Comparison of ENCODE assay signal across 14 cellular contexts in the genomic region with DNA sequence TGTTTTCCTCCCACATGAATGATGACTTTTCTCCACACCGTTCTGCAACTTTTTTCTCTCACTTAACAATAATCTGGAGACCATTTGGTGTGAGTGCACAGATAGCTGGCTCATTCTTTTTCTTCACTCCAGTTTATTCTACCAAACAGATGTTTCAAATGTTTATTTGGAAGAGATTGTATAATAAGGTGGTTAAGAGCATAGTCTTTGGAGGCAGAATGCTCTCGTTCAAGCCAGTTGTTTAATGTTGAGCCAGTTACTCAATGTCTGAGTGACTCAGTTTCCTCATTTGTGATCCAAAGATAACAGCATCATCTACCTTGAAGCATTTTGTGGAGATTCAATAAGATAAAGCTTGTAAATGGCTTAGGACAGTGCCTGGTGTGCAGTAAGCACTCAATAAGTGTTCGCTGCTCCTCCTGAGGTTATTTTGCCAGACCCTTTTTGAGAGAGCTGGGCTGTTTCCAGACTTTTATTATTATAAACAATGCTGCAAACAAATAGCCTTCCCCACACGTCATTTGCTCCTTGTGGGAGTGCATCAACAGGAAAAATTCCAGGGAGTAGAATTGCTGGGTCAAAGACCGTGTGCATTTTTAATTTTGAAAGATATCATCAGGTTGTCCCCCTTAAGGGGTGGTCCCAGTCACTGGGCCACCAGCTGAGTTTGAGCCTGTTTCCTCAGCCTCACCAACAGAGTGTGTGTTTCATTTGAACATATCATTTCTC.
"Had no signal": no experiment of that assay in that cellular context is flagged by ENCODE, and none has a peak within 500 bp of the region (broad histone marks: within the 10 kb centered on the region; RNA-seq: fewer than 3 reads in every experiment).

No MANE protein-coding gene starts in this region.

- H3K4me3 Mint-ChIP-seq: activated naive CD8-positive, alpha-beta T cell treated with anti-CD3 and anti-CD28 coated beads for 36 hours; naive thymus-derived CD4-positive, alpha-beta T cell; stimulated activated effector memory CD8-positive, alpha-beta T cell treated with anti-CD3 and anti-CD28 coated beads, Interleukin-12 subunit alpha, Interleukin-12 subunit beta, amount 100 ng/mL, for 72 hours had no signal

- ATAC-seq: activated CD4-positive, CD25-positive, alpha-beta regulatory T cell treated with anti-CD3 and anti-CD28 coated beads, Interleukin-2, amount 50 U/mL, for 24 hours; left cardiac atrium; naive thymus-derived CD4-positive, alpha-beta T cell; stimulated activated effector memory CD8-positive, alpha-beta T cell treated with anti-CD3 and anti-CD28 coated beads, Interleukin-12 subunit alpha, Interleukin-12 subunit beta, amount 100 ng/mL, for 72 hours had no signal

- H3K36me3 ChIP-seq: esophagus squamous epithelium, neutrophil, thyroid gland had no signal

- DNase-seq: activated CD4-positive, alpha-beta T cell treated with anti-CD3 and anti-CD28 coated beads, Interleukin-2, amount 50 U/mL, for 48 hours; activated gamma-delta T cell treated with Interleukin-2 at 50 U/mL for 16 hours; activated naive CD8-positive, alpha-beta T cell treated with anti-CD3 and anti-CD28 coated beads for 36 hours; activated T-cell treated with anti-CD3 and anti-CD28 coated beads, Interleukin-2, amount 50 U/mL, for 48 hours; esophagus squamous epithelium; glutamatergic neuron; left cardiac atrium; naive thymus-derived CD4-positive, alpha-beta T cell; thyroid gland had no signal

- H3K4me1 Mint-ChIP-seq: activated naive CD8-positive, alpha-beta T cell treated with anti-CD3 and anti-CD28 coated beads for 36 hours had no signal

- H3K36me3 Mint-ChIP-seq: activated naive CD8-positive, alpha-beta T cell treated with anti-CD3 and anti-CD28 coated beads for 36 hours; naive thymus-derived CD4-positive, alpha-beta T cell; stimulated activated effector memory CD8-positive, alpha-beta T cell treated with anti-CD3 and anti-CD28 coated beads, Interleukin-12 subunit alpha, Interleukin-12 subunit beta, amount 100 ng/mL, for 72 hours had no signal

- H3K4me3 ChIP-seq: esophagus squamous epithelium, lung, skin epidermis, thyroid gland had no signal

- H3K9me3 ChIP-seq: esophagus squamous epithelium, neutrophil, thyroid gland had no signal

- H3K27ac ChIP-seq: esophagus squamous epithelium, neutrophil, skin epidermis had no signal

- H3K9me3 Mint-ChIP-seq: activated naive CD8-positive, alpha-beta T cell treated with anti-CD3 and anti-CD28 coated beads for 36 hours; naive thymus-derived CD4-positive, alpha-beta T cell; stimulated activated effector memory CD8-positive, alpha-beta T cell treated with anti-CD3 and anti-CD28 coated beads, Interleukin-12 subunit alpha, Interleukin-12 subunit beta, amount 100 ng/mL, for 72 hours had no signal

- H3K27ac Mint-ChIP-seq: activated naive CD8-positive, alpha-beta T cell treated with anti-CD3 and anti-CD28 coated beads for 36 hours; naive thymus-derived CD4-positive, alpha-beta T cell; stimulated activated effector memory CD8-positive, alpha-beta T cell treated with anti-CD3 and anti-CD28 coated beads, Interleukin-12 subunit alpha, Interleukin-12 subunit beta, amount 100 ng/mL, for 72 hours had no signal
